11 cellular contexts compared by ENCODE assay signal in the genomic region with DNA sequence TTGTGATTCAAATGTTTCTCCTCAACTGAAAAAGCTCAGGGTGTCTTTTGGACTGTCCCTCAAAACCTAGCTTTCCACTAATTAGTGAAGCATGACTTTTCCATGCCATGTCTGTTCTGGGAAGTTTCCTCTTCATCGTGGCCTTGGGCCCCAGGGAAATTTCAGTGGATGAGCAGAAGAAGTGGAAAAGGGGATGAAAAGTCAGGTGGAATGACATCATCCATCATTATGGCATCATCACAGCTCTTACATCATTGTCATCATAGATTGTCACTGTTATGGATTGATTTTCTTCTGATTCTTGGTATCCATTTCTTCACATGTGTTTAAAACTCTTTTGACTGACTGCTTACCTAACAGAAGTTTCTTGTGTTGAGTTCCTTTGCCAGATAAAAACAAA.
"Had no signal": no experiment of that assay in that cellular context is flagged by ENCODE, and none has a peak within 500 bp of the region (broad histone marks: within the 10 kb centered on the region; RNA-seq: fewer than 3 reads in every experiment).

No MANE protein-coding gene starts in this region.

- H2AFZ ChIP-seq: GM23338 had no signal

- H3K4me3 Mint-ChIP-seq: GM23338, H9, HFFc6 had no signal

- H3K4me3 ChIP-seq: GM23338 had no signal

- DNase-seq: H9, HCEC 1CT, HFFc6, IMR-90, Karpas-422, KBM-7 had no signal

- ATAC-seq: GM23338 had no signal

- FAIRE-seq: H1, H54 had no signal

- H3K27ac Mint-ChIP-seq: GM23338, H9, HFFc6 had no signal

- H3K9ac ChIP-seq: KMS-11 had no signal

- H3K4me2 ChIP-seq: GM23338, KMS-11 had no signal

- H3K27ac ChIP-seq: HL-60, KMS-11 had no signal

- H3K9me3 Mint-ChIP-seq: GM23338, HFFc6 had no signal
